In genomic region chr1:24874056-24874455, GRCh38 we compare ENCODE assay signal across 33 cellular contexts. TPM values are rescaled to one million over a fixed set of nuclear protein-coding genes. Genes with fewer than 3 reads are reported as not detected.
"Had no signal": no experiment of that assay in that cellular context is flagged by ENCODE, and none has a peak within 500 bp of the region (broad histone marks: within the 10 kb centered on the region; RNA-seq: fewer than 3 reads in every experiment).

No MANE protein-coding gene starts in this region.

- H3K27ac ChIP-seq: brain microvascular endothelial cell, esophagus muscularis mucosa, foreskin keratinocyte, gastroesophageal sphincter, VCaP had no signal

- DNase-seq: activated CD4-positive, alpha-beta memory T cell treated with anti-CD3 and anti-CD28 coated beads, Interleukin-2, amount 10 ng/mL, durations not matched to agents 7 days and 5 days; activated CD4-positive, alpha-beta T cell treated with anti-CD3 and anti-CD28 coated beads for 1 hour; activated CD4-positive, alpha-beta T cell treated with anti-CD3 and anti-CD28 coated beads for 4 hours; activated CD4-positive, alpha-beta T cell treated with anti-CD3 and anti-CD28 coated beads, Interleukin-2, amount 10 ng/mL, durations not matched to agents 7 days and 5 days; activated CD4-positive, alpha-beta T cell treated with anti-CD3 and anti-CD28 coated beads, Interleukin-2, amount 50 U/mL, for 4 hours; activated CD8-positive, alpha-beta memory T cell treated with anti-CD3 and anti-CD28 coated beads, Interleukin-2, amount 50 U/mL, for 48 hours; activated effector memory CD4-positive, alpha-beta T cell treated with Interleukin-2 at 50 U/mL for 16 hours; activated gamma-delta T cell treated with Interleukin-2 at 50 U/mL for 16 hours; activated naive CD4-positive, alpha-beta T cell treated with anti-CD3 and anti-CD28 coated beads, Interleukin-2, amount 50 U/mL, for 16 hours; activated naive CD4-positive, alpha-beta T cell treated with Interleukin-2 at 50 U/mL for 16 hours; activated T-cell treated with anti-CD3 and anti-CD28 coated beads for 4 hours; activated T-cell treated with anti-CD3 and anti-CD28 coated beads, Interleukin-2, amount 50 U/mL, for 24 hours; amniotic stem cell; anterior cingulate cortex; brain microvascular endothelial cell; cortex of kidney; dermis blood vessel endothelial cell; effector CD4-positive, alpha-beta T cell; effector memory CD8-positive, alpha-beta T cell; erythroblast; foreskin keratinocyte; T-helper 2 cell had no signal

- H3K9me3 Mint-ChIP-seq: activated CD4-positive, alpha-beta memory T cell treated with anti-CD3 and anti-CD28 coated beads, Interleukin-2, amount 10 ng/mL, durations not matched to agents 7 days and 5 days; activated CD4-positive, alpha-beta T cell treated with anti-CD3 and anti-CD28 coated beads, Interleukin-2, amount 10 ng/mL, durations not matched to agents 7 days and 5 days; activated T-cell treated with anti-CD3 and anti-CD28 coated beads, Interleukin-2, amount 50 U/mL, for 24 hours; activated T-helper 17 cell treated with anti-CD3 and anti-CD28 coated beads, Interleukin-2, amount 50 U/mL, for 72 hours; central memory CD8-positive, alpha-beta T cell; effector memory CD8-positive, alpha-beta T cell; WTC11 had no signal

- H3K4me1 ChIP-seq: esophagus muscularis mucosa, gastroesophageal sphincter had no signal

- H3K4me3 ChIP-seq: esophagus muscularis mucosa, gastroesophageal sphincter had no signal

- H3K27ac Mint-ChIP-seq: activated CD4-positive, alpha-beta memory T cell treated with anti-CD3 and anti-CD28 coated beads, Interleukin-2, amount 10 ng/mL, durations not matched to agents 7 days and 5 days; activated CD4-positive, alpha-beta T cell treated with anti-CD3 and anti-CD28 coated beads, Interleukin-2, amount 10 ng/mL, durations not matched to agents 7 days and 5 days; activated naive CD8-positive, alpha-beta T cell; activated T-cell treated with anti-CD3 and anti-CD28 coated beads, Interleukin-2, amount 50 U/mL, for 24 hours; activated T-helper 17 cell treated with anti-CD3 and anti-CD28 coated beads, Interleukin-2, amount 50 U/mL, for 72 hours; effector memory CD8-positive, alpha-beta T cell; WTC11 had no signal

- H3K27me3 Mint-ChIP-seq: activated naive CD8-positive, alpha-beta T cell; activated T-helper 17 cell treated with anti-CD3 and anti-CD28 coated beads, Interleukin-2, amount 50 U/mL, for 72 hours; central memory CD8-positive, alpha-beta T cell; effector memory CD8-positive, alpha-beta T cell had no signal

- H3K4me1 Mint-ChIP-seq: activated T-helper 17 cell treated with anti-CD3 and anti-CD28 coated beads, Interleukin-2, amount 50 U/mL, for 72 hours had no signal

- ATAC-seq: activated T-helper 17 cell treated with anti-CD3 and anti-CD28 coated beads, Interleukin-2, amount 50 U/mL, for 72 hours; effector memory CD8-positive, alpha-beta T cell; foreskin keratinocyte; gastroesophageal sphincter; WTC11 had no signal

- FAIRE-seq: astrocyte, bronchial epithelial cell, TTC549 had no signal

- H3K36me3 ChIP-seq: brain microvascular endothelial cell, esophagus muscularis mucosa, gastroesophageal sphincter had no signal

- H3K27me3 ChIP-seq: brain microvascular endothelial cell had no signal

- H3K9me3 ChIP-seq: esophagus muscularis mucosa, gastroesophageal sphincter had no signal

- H3K4me3 Mint-ChIP-seq: activated CD4-positive, alpha-beta memory T cell treated with anti-CD3 and anti-CD28 coated beads, Interleukin-2, amount 10 ng/mL, durations not matched to agents 7 days and 5 days; activated CD4-positive, alpha-beta T cell treated with anti-CD3 and anti-CD28 coated beads, Interleukin-2, amount 10 ng/mL, durations not matched to agents 7 days and 5 days; activated naive CD8-positive, alpha-beta T cell; activated T-cell treated with anti-CD3 and anti-CD28 coated beads, Interleukin-2, amount 50 U/mL, for 24 hours; activated T-helper 17 cell treated with anti-CD3 and anti-CD28 coated beads, Interleukin-2, amount 50 U/mL, for 72 hours; central memory CD8-positive, alpha-beta T cell; effector memory CD8-positive, alpha-beta T cell; WTC11 had no signal

RNA-seq across cellular contexts. Expression of gene RUNX3, which starts 56.0 kb away (rescaled TPM):
- total RNA-seq: cerebellum, dermis blood vessel endothelial cell, foreskin keratinocyte had no signal
